ENCODE assay signal across 18 cellular contexts in the genomic region with DNA sequence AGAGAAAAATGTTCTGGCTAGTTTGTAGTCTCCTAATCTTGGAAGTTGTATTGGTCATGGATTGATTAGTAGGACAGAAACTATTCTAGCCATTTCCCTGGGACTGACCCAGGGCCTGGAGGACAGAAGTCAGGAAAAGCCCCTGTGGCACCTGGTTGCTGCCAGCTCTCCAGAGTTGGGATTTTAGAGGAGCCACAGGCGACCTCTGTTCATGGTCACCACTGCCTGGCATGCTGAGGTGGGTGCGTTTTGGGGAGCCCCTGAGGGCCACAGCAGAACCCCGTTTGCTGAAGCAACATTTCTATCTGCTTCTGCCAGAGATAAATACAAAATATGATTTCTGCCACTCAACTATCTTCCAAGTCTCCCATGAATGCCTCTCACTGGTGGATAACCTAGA. TPM values are rescaled to one million over a fixed set of nuclear protein-coding genes. Genes with fewer than 3 reads are reported as not detected.
A peak's percentile ranks its signal among the peaks of the same experiment; 100 is the strongest.
DNase-seq lines count a peak whose midpoint lies in the region; ATAC-seq and TF ChIP-seq lines count a peak whose summit lies in the region.
"Had no signal": no experiment of that assay in that cellular context is flagged by ENCODE, and none has a peak within 500 bp of the region (broad histone marks: within the 10 kb centered on the region; RNA-seq: fewer than 3 reads in every experiment).

No MANE protein-coding gene starts in this region.

- no peaks in the 10 kb centered on the region for H3K9me3 Mint-ChIP-seq in endodermal cell
- no peaks in the 10 kb centered on the region for H3K9me3 Mint-ChIP-seq in CD8-positive, alpha-beta T cell
- H3K9me3 Mint-ChIP-seq: CD4-positive, alpha-beta memory T cell had no signal

- H3K27me3 Mint-ChIP-seq in endodermal cell (ENCODE audit: insufficient read depth), result no peaks in the 10 kb centered on the region
- no peaks in the 10 kb centered on the region for H3K27me3 Mint-ChIP-seq in CD8-positive, alpha-beta T cell (ENCODE audit: low read depth)
- H3K27me3 Mint-ChIP-seq: CD4-positive, CD25-positive, alpha-beta regulatory T cell had no signal

- TF ChIP-seq POLR2A in spleen (IDR thresholded peaks at IDR 0.05), result no peak

- no peak overlapping the region for H3K9ac ChIP-seq in endodermal cell (ENCODE audit: extremely low read depth, low read length, poor library complexity, severe bottlenecking)
- H3K9ac ChIP-seq: BLaER1 had no signal

- peak; percentile 24 for DNase-seq in endodermal cell
- peak; percentile 69 for DNase-seq in mesenteric fat pad (ENCODE audit: low spot score)
- DNase-seq in spleen, result peak; percentile 21
- no peak for DNase-seq in CD8-positive, alpha-beta T cell
- DNase-seq: 8988T; ACHN; BE2C; C1 segment of cervical spinal cord; Caco-2; Calu3; CD4-positive, alpha-beta memory T cell; CD4-positive, CD25-positive, alpha-beta regulatory T cell; DMS79 treated with DMSO at 0.1 percent for 48 hours; GF-D8 had no signal

- no peak for ATAC-seq in CD8-positive, alpha-beta T cell
- ATAC-seq in GM18502 (IDR thresholded peaks at IDR 0.05; ENCODE audit: poor library complexity, unreplicated experiment) (no peak), HG03045 (IDR thresholded peaks at IDR 0.05; ENCODE audit: unreplicated experiment) (no peak)

- intact Hi-C loops in spleen (cut with DNase I; ENCODE audit: low total_unique reads), result loop anchor here (10.0 kb wide), 1 partner anchor 375 kb away; no protein-coding TSS in a partner anchor
- intact Hi-C loops in CD8-positive, alpha-beta T cell (cut with DNase I, micrococcal nuclease), result loop anchor here in 1 of 2 experiments (10.0 kb wide), 2 partner anchors 745 to 1675 kb away; partner anchors contain the start of genes CLK4 and RUFY1

- H3K27me3 ChIP-seq in endodermal cell (ENCODE audit: control insufficient read depth, insufficient read depth, low read length, poor library complexity, severe bottlenecking) (no peaks in the 10 kb centered on the region), spleen (replicated peaks in 1 of 7) (peaks cover 0 to 6% (median 0%) of the 10 kb centered on the region in 7 donors)
- H3K27me3 ChIP-seq in CD8-positive, alpha-beta T cell (ENCODE audit: insufficient read depth, low read length), result no peaks in the 10 kb centered on the region
- H3K27me3 ChIP-seq: BLaER1 had no signal

- CTCF ChIA-PET in CD8-positive, alpha-beta T cell (lab: Charles Lee), result interaction anchor here (0.6 to 0.8 kb wide), 2 partner anchors 10 to 16 kb away, joined by 5 read pairs; no protein-coding TSS in a partner anchor

- POLR2A ChIA-PET in CD8-positive, alpha-beta T cell (lab: Charles Lee), result no interaction called here

- H3K27ac ChIP-seq in endodermal cell (ENCODE audit: low read depth, low read length) (no peak overlapping the region), spleen (no peak overlapping the region)
- H3K27ac ChIP-seq in CD8-positive, alpha-beta T cell (ENCODE audit: low read depth, low read length), result no peak overlapping the region
- H3K27ac ChIP-seq: BLaER1 had no signal

- no peak overlapping the region for H3K4me3 Mint-ChIP-seq in endodermal cell
- no peak overlapping the region for H3K4me3 Mint-ChIP-seq in CD8-positive, alpha-beta T cell
- H3K4me3 Mint-ChIP-seq: CD14-positive monocyte; CD4-positive, alpha-beta memory T cell; CD4-positive, CD25-positive, alpha-beta regulatory T cell had no signal

- H3K36me3 ChIP-seq in endodermal cell (ENCODE audit: control insufficient read depth, insufficient read depth, low read length) (peaks cover 35% of the 10 kb centered on the region), spleen (no peaks in the 10 kb centered on the region)
- H3K36me3 ChIP-seq in CD8-positive, alpha-beta T cell (ENCODE audit: insufficient read depth, low read length), result no peaks in the 10 kb centered on the region
- H3K36me3 ChIP-seq: BE2C had no signal

- no peak overlapping the region for H3K27ac Mint-ChIP-seq in endodermal cell
- H3K27ac Mint-ChIP-seq in CD8-positive, alpha-beta T cell, result no peak overlapping the region
- H3K27ac Mint-ChIP-seq: CD4-positive, CD25-positive, alpha-beta regulatory T cell had no signal

- H3K4me1 ChIP-seq in endodermal cell (ENCODE audit: control insufficient read depth, insufficient read depth, low read length) (no peaks in the 10 kb centered on the region), spleen (peaks cover 0 to 8% (median under 1%) of the 10 kb centered on the region in 6 donors)
- H3K4me1 ChIP-seq in CD8-positive, alpha-beta T cell (ENCODE audit: insufficient read depth, low read length), result no peaks in the 10 kb centered on the region
- H3K4me1 ChIP-seq: BE2C had no signal

- H3K9me3 ChIP-seq in endodermal cell (ENCODE audit: control insufficient read depth, low read length), result no peaks in the 10 kb centered on the region
- no peaks in the 10 kb centered on the region for H3K9me3 ChIP-seq in spleen
- H3K9me3 ChIP-seq in CD8-positive, alpha-beta T cell (ENCODE audit: low read length), result no peaks in the 10 kb centered on the region
- H3K9me3 ChIP-seq: BE2C, BLaER1, Caco-2 had no signal

- no peaks in the 10 kb centered on the region for H3K4me1 Mint-ChIP-seq in endodermal cell
- H3K4me1 Mint-ChIP-seq in CD8-positive, alpha-beta T cell (ENCODE audit: low read depth), result peaks cover 16% of the 10 kb centered on the region

- 81 to 93% methylated on average over 3 of the region's 3 CpGs for WGBS in endodermal cell (ENCODE audit: insufficient coverage in 1 of 2, insufficient read length in 1 of 2), 2 experiments
- WGBS in spleen, 5 donors, result 53 to 96% (median 87%) methylated on average over 3 of the region's 3 CpGs

- H3K36me3 Mint-ChIP-seq in endodermal cell (ENCODE audit: low read depth), result peaks cover 40% of the 10 kb centered on the region
- no peaks in the 10 kb centered on the region for H3K36me3 Mint-ChIP-seq in CD8-positive, alpha-beta T cell
- H3K36me3 Mint-ChIP-seq: CD14-positive monocyte; CD4-positive, alpha-beta memory T cell; CD4-positive, CD25-positive, alpha-beta regulatory T cell had no signal

- no peak for TF ChIP-seq CTCF in endodermal cell (conservative IDR thresholded peaks at IDR 0.05)
- no peak for TF ChIP-seq CTCF in spleen (IDR thresholded peaks at IDR 0.05 in 8 of 11, conservative IDR thresholded peaks at IDR 0.05 in 3 of 11)
- no peak for TF ChIP-seq CTCF in CD8-positive, alpha-beta T cell (IDR thresholded peaks at IDR 0.05)

- H3K4me3 ChIP-seq in endodermal cell (ENCODE audit: low read length) (no peak overlapping the region), spleen (no peak overlapping the region)
- H3K4me3 ChIP-seq in CD8-positive, alpha-beta T cell (ENCODE audit: low read depth, low read length), result no peak overlapping the region
- H3K4me3 ChIP-seq: BLaER1 had no signal

RNA-seq across cellular contexts. Expression of gene MAPK9, which starts 7.6 kb away (rescaled TPM):
- 10 to 100 TPM; 45.6 to 51.8 TPM for total RNA-seq in endodermal cell
- polyA plus RNA-seq in endodermal cell (2013, experiment 1 of 2), result 27.7 TPM
- polyA plus RNA-seq in endodermal cell (2013, experiment 2 of 2), result 26.4 TPM
- 35.0 TPM for total RNA-seq in mesenteric fat pad
- 10 to 100 TPM; 30.7 to 38.5 (median 33.4) TPM for total RNA-seq in spleen
- polyA plus RNA-seq in spleen, result 10 to 100 TPM in 2 of 3 donors, 1 to 10 TPM in 1; 8.9 to 13.9 (median 10.3) TPM
- 10 to 100 TPM; 23.3 to 24.9 TPM for total RNA-seq in CD8-positive, alpha-beta T cell

RNA-seq across cellular contexts. Expression of gene GFPT2, which starts 53.6 kb away (rescaled TPM):
- total RNA-seq in endodermal cell, result 10 to 100 TPM; 19.5 to 37.3 TPM
- 26.7 TPM for polyA plus RNA-seq in endodermal cell (2013, experiment 1 of 2)
- 23.6 TPM for polyA plus RNA-seq in endodermal cell (2013, experiment 2 of 2)
- 187 TPM for total RNA-seq in mesenteric fat pad
- 1 to 10 TPM; 1.2 to 4.7 (median 2.0) TPM for total RNA-seq in spleen
- 1 to 10 TPM; 1.2 to 1.5 (median 1.5) TPM for polyA plus RNA-seq in spleen
- 1 to 10 TPM; 7.9 to 9.9 TPM for total RNA-seq in CD8-positive, alpha-beta T cell
- total RNA-seq: Calu3; CD4-positive, CD25-positive, alpha-beta regulatory T cell had no signal
- polyA plus RNA-seq: CD14-positive monocyte had no signal

Comparison
In these comparisons a context has a peak if more than half of its experiments do, and no peak if none do; other contexts are left out.
1. DNase-seq: peak in endodermal cell (single experiment), mesenteric fat pad (single experiment) and spleen (single experiment); none in CD8-positive, alpha-beta T cell (0 of 7).